ENCODE assay signal across 13 cellular contexts in the genomic region with DNA sequence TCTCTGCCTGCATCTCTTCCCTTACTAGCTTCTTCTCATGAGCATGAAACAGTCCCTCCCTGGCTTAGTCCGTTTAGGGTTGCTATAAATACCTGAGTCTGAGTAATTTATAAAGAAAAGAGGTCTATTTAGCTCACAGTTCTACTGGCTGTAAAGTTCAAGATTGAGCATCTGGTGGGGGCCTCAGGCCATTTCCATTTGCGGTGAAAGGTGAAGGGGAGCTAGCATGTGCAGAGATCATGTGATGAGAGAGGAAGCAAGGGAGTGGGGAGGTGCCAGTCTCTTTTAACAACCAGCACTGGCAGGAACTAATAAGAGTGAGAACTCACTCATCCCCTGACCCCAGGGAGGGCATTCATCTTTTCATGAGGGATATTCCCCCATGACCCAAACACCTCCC. TPM values are rescaled to one million over a fixed set of nuclear protein-coding genes. Genes with fewer than 3 reads are reported as not detected.
DNase-seq lines count a peak whose midpoint lies in the region; ATAC-seq and TF ChIP-seq lines count a peak whose summit lies in the region.
"Had no signal": no experiment of that assay in that cellular context is flagged by ENCODE, and none has a peak within 500 bp of the region (broad histone marks: within the 10 kb centered on the region; RNA-seq: fewer than 3 reads in every experiment).

No MANE protein-coding gene starts in this region.

- H3K4me3 Mint-ChIP-seq in activated CD4-positive, alpha-beta memory T cell treated with anti-CD3 and anti-CD28 coated beads for 36 hours: no peak overlapping the region
- H3K4me3 Mint-ChIP-seq: mesothelial cell of epicardium had no signal

- H3K27ac Mint-ChIP-seq in activated CD4-positive, alpha-beta memory T cell treated with anti-CD3 and anti-CD28 coated beads for 36 hours: no peak overlapping the region
- H3K27ac Mint-ChIP-seq: mesothelial cell of epicardium had no signal

- intact Hi-C loops in posterior vena cava (cut with DNase I): no loop called here
- intact Hi-C loops in activated CD4-positive, alpha-beta memory T cell treated with anti-CD3 and anti-CD28 coated beads for 36 hours (cut with micrococcal nuclease): no loop called here

- H3K9me3 Mint-ChIP-seq in activated CD4-positive, alpha-beta memory T cell treated with anti-CD3 and anti-CD28 coated beads for 36 hours: no peaks in the 10 kb centered on the region
- H3K9me3 Mint-ChIP-seq: mesothelial cell of epicardium had no signal

- POLR2A ChIA-PET in activated CD4-positive, alpha-beta memory T cell treated with anti-CD3 and anti-CD28 coated beads for 36 hours (lab: Charles Lee): interaction anchor here (1.0 kb wide), 1 partner anchor 63 kb away, joined by 3 read pairs; a partner anchor contains a TSS

- H3K36me3 Mint-ChIP-seq in activated CD4-positive, alpha-beta memory T cell treated with anti-CD3 and anti-CD28 coated beads for 36 hours: peaks cover 27% of the 10 kb centered on the region

- H3K27me3 Mint-ChIP-seq in activated CD4-positive, alpha-beta memory T cell treated with anti-CD3 and anti-CD28 coated beads for 36 hours: no peaks in the 10 kb centered on the region

- ATAC-seq in GM19351 (IDR thresholded peaks at IDR 0.05; ENCODE audit: unreplicated experiment) (peak; percentile 84), HG02678 (IDR thresholded peaks at IDR 0.05; ENCODE audit: unreplicated experiment) (peak; percentile 68), HG03558 (IDR thresholded peaks at IDR 0.05; ENCODE audit: extremely low read depth, unreplicated experiment) (peak; percentile 58)

- CTCF ChIA-PET in activated CD4-positive, alpha-beta memory T cell treated with anti-CD3 and anti-CD28 coated beads for 36 hours (lab: Charles Lee): no interaction called here

- no peak for TF ChIP-seq CTCF in GM12864 (IDR thresholded peaks at IDR 0.05; ENCODE audit: low read depth, low read length, missing control alignments)

- H3K4me3 ChIP-seq in GM12864 (ENCODE audit: low read depth, low read length): no peak overlapping the region

- DNase-seq in GM12864 (ENCODE audit: low read depth): peak; percentile 34
- DNase-seq in NCI-H2171 treated with DMSO at 0.1 percent for 48 hours (lab: John Stamatoyannopoulos, UW): no peak
- DNase-seq in posterior vena cava (ENCODE audit: low spot score): no peak
- DNase-seq in cerebellum (ENCODE audit: low spot score): no peak
- DNase-seq in activated CD4-positive, alpha-beta memory T cell treated with anti-CD3 and anti-CD28 coated beads for 36 hours: no peak
- DNase-seq: activated effector memory CD4-positive, alpha-beta T cell treated with Interleukin-2 at 50 U/mL for 16 hours; cortex of kidney; NK-92 treated with Interleukin-12 subunit alpha and Interleukin-12 subunit beta, amount 100 ng/mL, for 24 hours; stimulated activated CD8-positive, alpha-beta memory T cell treated with anti-CD3 and anti-CD28 coated beads, Interleukin-4, amount 100 ng/mL, for 48 hours had no signal

- H3K4me1 Mint-ChIP-seq in activated CD4-positive, alpha-beta memory T cell treated with anti-CD3 and anti-CD28 coated beads for 36 hours (ENCODE audit: low read depth): peaks cover 17% of the 10 kb centered on the region

RNA-seq across cellular contexts. Expression of a gene that starts 26.8 kb away (rescaled TPM):
- 10 to 100 TPM; 39.3 to 40.5 TPM for total RNA-seq in posterior vena cava
- 70.5 TPM for total RNA-seq in cerebellum
- 10 to 100 TPM; 38.0 to 41.1 TPM for total RNA-seq in activated CD4-positive, alpha-beta memory T cell treated with anti-CD3 and anti-CD28 coated beads for 36 hours
